In the genomic region with DNA sequence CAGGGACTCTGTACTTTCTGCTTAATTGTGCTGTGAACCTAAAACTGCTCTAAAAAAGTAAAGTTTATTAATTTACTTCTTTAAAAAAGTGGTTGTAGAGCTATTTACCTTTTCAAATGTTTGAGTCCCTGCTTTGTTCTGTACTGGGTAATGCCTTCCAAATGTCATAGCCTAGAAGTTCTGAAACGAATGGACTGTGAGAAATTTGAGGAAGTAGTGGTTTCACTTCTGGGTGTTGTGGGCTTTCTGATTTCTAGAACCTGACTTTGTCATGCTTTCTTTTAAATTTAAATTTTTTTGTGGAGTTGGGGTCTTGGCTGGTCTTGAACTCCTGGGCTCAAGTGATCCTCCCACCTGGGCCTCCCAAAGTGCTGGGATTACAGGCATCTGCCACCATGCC, we compare ENCODE assay signal across 10 cellular contexts. TPM values are rescaled to one million over a fixed set of nuclear protein-coding genes. Genes with fewer than 3 reads are reported as not detected.
DNase-seq lines count a peak whose midpoint lies in the region; ATAC-seq and TF ChIP-seq lines count a peak whose summit lies in the region.
"Had no signal": no experiment of that assay in that cellular context is flagged by ENCODE, and none has a peak within 500 bp of the region (broad histone marks: within the 10 kb centered on the region; RNA-seq: fewer than 3 reads in every experiment).

No MANE protein-coding gene starts in this region.

- ATAC-seq in CD4-positive, alpha-beta T cell (ENCODE audit: poor library complexity), result no peak
- ATAC-seq in GM19438 (IDR thresholded peaks at IDR 0.05; ENCODE audit: low read depth, unreplicated experiment) (peak; percentile 84), HG03103 (IDR thresholded peaks at IDR 0.05; ENCODE audit: low read depth, unreplicated experiment) (peak; percentile 68)

- peaks cover 4% of the 10 kb centered on the region for H3K4me1 ChIP-seq in effector memory CD4-positive, alpha-beta T cell (ENCODE audit: control insufficient read depth, insufficient read depth, low read length, poor library complexity, severe bottlenecking)

- peaks cover 47% of the 10 kb centered on the region for H3K36me3 ChIP-seq in effector memory CD4-positive, alpha-beta T cell (ENCODE audit: control insufficient read depth, insufficient read depth, low read length)

- H3K27ac ChIP-seq in CD4-positive, alpha-beta T cell (ENCODE audit: low read depth, low read length), result no peak overlapping the region
- no peak overlapping the region for H3K27ac ChIP-seq in effector memory CD4-positive, alpha-beta T cell (ENCODE audit: insufficient read depth, low read length, poor library complexity, severe bottlenecking)
- H3K27ac ChIP-seq: VCaP had no signal

- no peak overlapping the region for H3K4me3 ChIP-seq in effector memory CD4-positive, alpha-beta T cell (ENCODE audit: insufficient read depth, low read depth, low read length, poor library complexity, severe bottlenecking)

- no peaks in the 10 kb centered on the region for H3K27me3 Mint-ChIP-seq in CD4-positive, alpha-beta T cell
- no peaks in the 10 kb centered on the region for H3K27me3 Mint-ChIP-seq in T-helper 2 cell treated with Interferon-gamma antibody and Interleukin-4, amounts not matched to agents 5 μg/mL and 100 μg/mL, for 36 hours (ENCODE audit: low read depth)

- peaks cover 95% of the 10 kb centered on the region for H3K36me3 Mint-ChIP-seq in CD4-positive, alpha-beta T cell (ENCODE audit: low read depth)
- H3K36me3 Mint-ChIP-seq in T-helper 2 cell treated with Interferon-gamma antibody and Interleukin-4, amounts not matched to agents 5 μg/mL and 100 μg/mL, for 36 hours (ENCODE audit: low read depth), result peaks cover 73% of the 10 kb centered on the region

- no peak overlapping the region for H3K4me3 Mint-ChIP-seq in CD4-positive, alpha-beta T cell
- no peak overlapping the region for H3K4me3 Mint-ChIP-seq in T-helper 2 cell treated with Interferon-gamma antibody and Interleukin-4, amounts not matched to agents 5 μg/mL and 100 μg/mL, for 36 hours

- H3K9me3 ChIP-seq in CD4-positive, alpha-beta T cell (ENCODE audit: control insufficient read depth, low read length), result no peaks in the 10 kb centered on the region
- H3K9me3 ChIP-seq in effector memory CD4-positive, alpha-beta T cell (ENCODE audit: control insufficient read depth, low read length), result no peaks in the 10 kb centered on the region

- no peak for DNase-seq in CD4-positive, alpha-beta T cell
- no peak for DNase-seq in T-helper 2 cell treated with Interferon-gamma antibody and Interleukin-4, amounts not matched to agents 5 μg/mL and 100 μg/mL, for 36 hours (ENCODE audit: low spot score)
- DNase-seq in nucleus accumbens (lab: John Stamatoyannopoulos, UW) (no peak), NCI-H1930 (lab: John Stamatoyannopoulos, UW) (no peak), NCI-H2029 treated with DMSO at 0.1 percent for 48 hours (lab: John Stamatoyannopoulos, UW) (no peak)
- DNase-seq in effector memory CD4-positive, alpha-beta T cell, result no peak
- DNase-seq: stimulated activated CD4-positive, alpha-beta T cell treated with anti-CD3 and anti-CD28 coated beads, Interleukin-2, amount 100 ng/mL, for 24 hours had no signal

- no peaks in the 10 kb centered on the region for H3K27me3 ChIP-seq in CD4-positive, alpha-beta T cell (ENCODE audit: control insufficient read depth, insufficient read depth, low read length)
- H3K27me3 ChIP-seq in effector memory CD4-positive, alpha-beta T cell (replicated peaks; ENCODE audit: control insufficient read depth, insufficient read depth, low read length, poor library complexity, severe bottlenecking), result no peaks in the 10 kb centered on the region

- POLR2A ChIA-PET in CD4-positive, alpha-beta T cell (lab: Charles Lee), result no interaction called here

- intact Hi-C loops in CD4-positive, alpha-beta T cell (cut with DNase I, micrococcal nuclease), result no loop called here

- no peaks in the 10 kb centered on the region for H3K9me3 Mint-ChIP-seq in CD4-positive, alpha-beta T cell
- H3K9me3 Mint-ChIP-seq in T-helper 2 cell treated with Interferon-gamma antibody and Interleukin-4, amounts not matched to agents 5 μg/mL and 100 μg/mL, for 36 hours, result no peaks in the 10 kb centered on the region

- peak overlapping the region; percentile 39 for H3K27ac Mint-ChIP-seq in CD4-positive, alpha-beta T cell
- H3K27ac Mint-ChIP-seq in T-helper 2 cell treated with Interferon-gamma antibody and Interleukin-4, amounts not matched to agents 5 μg/mL and 100 μg/mL, for 36 hours, result peak overlapping the region; percentile 33

- TF ChIP-seq CTCF in CD4-positive, alpha-beta T cell (IDR thresholded peaks at IDR 0.05), result no peak

- peaks cover 50% of the 10 kb centered on the region for H3K4me1 Mint-ChIP-seq in CD4-positive, alpha-beta T cell (ENCODE audit: low read depth)
- H3K4me1 Mint-ChIP-seq in T-helper 2 cell treated with Interferon-gamma antibody and Interleukin-4, amounts not matched to agents 5 μg/mL and 100 μg/mL, for 36 hours (ENCODE audit: low read depth), result peaks cover 18% of the 10 kb centered on the region

- CTCF ChIA-PET in CD4-positive, alpha-beta T cell (lab: Charles Lee), result no interaction called here

RNA-seq across cellular contexts. Expression of gene SMAD4, which starts 44.6 kb away (rescaled TPM):
- total RNA-seq in CD4-positive, alpha-beta T cell, result 10 to 100 TPM; 82.0 to 82.9 TPM
